In genomic region chr13:75120071-75120470, GRCh38 we compare ENCODE assay signal across 21 cellular contexts.
"Had no signal": no experiment of that assay in that cellular context is flagged by ENCODE, and none has a peak within 500 bp of the region (broad histone marks: within the 10 kb centered on the region; RNA-seq: fewer than 3 reads in every experiment).

No MANE protein-coding gene starts in this region.

- H3K27ac ChIP-seq: esophagus squamous epithelium, foreskin keratinocyte, left lung, lower lobe of right lung, parathyroid adenoma, prostate gland, right lobe of liver, stomach, thoracic aorta, transverse colon had no signal

- H3K27ac Mint-ChIP-seq: immature natural killer cell; memory B cell; mesothelial cell of epicardium; natural killer cell; stimulated activated memory B cell treated with anti-CD40 and anti-IgM and Interleukin-4, amounts not matched to agents 10 μg/mL and 1 μg/mL and 100 μg/mL, for 72 hours had no signal

- DNase-seq: dermis blood vessel endothelial cell; esophagus squamous epithelium; foreskin keratinocyte; immature natural killer cell; left lung; lower lobe of right lung; natural killer cell; occipital lobe; right lobe of liver; stimulated activated CD4-positive, alpha-beta T cell treated with anti-CD3 and anti-CD28 coated beads, Interleukin-15, amount 100 ng/mL, for 24 hours; stimulated activated CD4-positive, alpha-beta T cell treated with anti-CD3 and anti-CD28 coated beads, Interleukin-1b, Interleukin-23, amount 100 ng/mL, for 48 hours; stimulated activated CD4-positive, alpha-beta T cell treated with anti-CD3 and anti-CD28 coated beads, Interleukin-4, amount 100 ng/mL, for 24 hours; stomach; substantia nigra; transverse colon had no signal

- H3K36me3 Mint-ChIP-seq: immature natural killer cell; memory B cell; mesothelial cell of epicardium; natural killer cell; stimulated activated memory B cell treated with anti-CD40 and anti-IgM and Interleukin-4, amounts not matched to agents 10 μg/mL and 1 μg/mL and 100 μg/mL, for 72 hours had no signal

- H3K4me3 ChIP-seq: esophagus squamous epithelium, left lung, lower lobe of right lung, prostate gland, right lobe of liver, stomach, thoracic aorta, transverse colon had no signal

- H3K4me1 ChIP-seq: esophagus squamous epithelium, foreskin keratinocyte, left lung, lower lobe of right lung, parathyroid adenoma, prostate gland, right lobe of liver, stomach, transverse colon had no signal

- H3K9me3 ChIP-seq: esophagus squamous epithelium, lower lobe of right lung, prostate gland, right lobe of liver, stomach, thoracic aorta, transverse colon had no signal

- H3K4me1 Mint-ChIP-seq: immature natural killer cell; memory B cell; mesothelial cell of epicardium; natural killer cell; stimulated activated memory B cell treated with anti-CD40 and anti-IgM and Interleukin-4, amounts not matched to agents 10 μg/mL and 1 μg/mL and 100 μg/mL, for 72 hours had no signal

- ATAC-seq: foreskin keratinocyte; left lung; lower lobe of right lung; natural killer cell; right lobe of liver; stimulated activated memory B cell treated with anti-CD40 and anti-IgM and Interleukin-4, amounts not matched to agents 10 μg/mL and 1 μg/mL and 100 μg/mL, for 72 hours had no signal

- H3K27me3 Mint-ChIP-seq: memory B cell; stimulated activated memory B cell treated with anti-CD40 and anti-IgM and Interleukin-4, amounts not matched to agents 10 μg/mL and 1 μg/mL and 100 μg/mL, for 72 hours had no signal

- H3K27me3 ChIP-seq: esophagus squamous epithelium, left lung, right lobe of liver, stomach, transverse colon had no signal

- H3K4me3 Mint-ChIP-seq: immature natural killer cell; memory B cell; mesothelial cell of epicardium; natural killer cell; stimulated activated memory B cell treated with anti-CD40 and anti-IgM and Interleukin-4, amounts not matched to agents 10 μg/mL and 1 μg/mL and 100 μg/mL, for 72 hours had no signal

- H3K36me3 ChIP-seq: esophagus squamous epithelium, left lung, lower lobe of right lung, prostate gland, right lobe of liver, stomach, thoracic aorta, transverse colon had no signal

- H3K9me3 Mint-ChIP-seq: stimulated activated memory B cell treated with anti-CD40 and anti-IgM and Interleukin-4, amounts not matched to agents 10 μg/mL and 1 μg/mL and 100 μg/mL, for 72 hours had no signal
